In genomic region chr19:55947532-55947931, GRCh38 we compare ENCODE assay signal across 29 cellular contexts. TPM values are rescaled to one million over a fixed set of nuclear protein-coding genes. Genes with fewer than 3 reads are reported as not detected.
DNase-seq lines count a peak whose midpoint lies in the region.
"Had no signal": no experiment of that assay in that cellular context is flagged by ENCODE, and none has a peak within 500 bp of the region (broad histone marks: within the 10 kb centered on the region; RNA-seq: fewer than 3 reads in every experiment).

Gene NLRP8 (plus strand): TSS chr19:55947832.

- peaks cover 32% of the 10 kb centered on the region for H3K9me3 ChIP-seq in iPS-18c (ENCODE audit: control insufficient read depth, insufficient read depth, low read length)
- H3K9me3 ChIP-seq: BE2C had no signal

- H3K4me1 Mint-ChIP-seq in activated CD4-positive, alpha-beta memory T cell treated with anti-CD3 and anti-CD28 coated beads, Interleukin-2, amount 10 ng/mL, durations not matched to agents 7 days and 5 days, result no peaks in the 10 kb centered on the region
- H3K4me1 Mint-ChIP-seq: B cell; CD14-positive monocyte; CD4-positive, alpha-beta memory T cell; CD4-positive, CD25-positive, alpha-beta regulatory T cell; CD8-positive, alpha-beta memory T cell had no signal

- H3K27ac Mint-ChIP-seq in activated CD4-positive, alpha-beta memory T cell treated with anti-CD3 and anti-CD28 coated beads, Interleukin-2, amount 10 ng/mL, durations not matched to agents 7 days and 5 days, result no peak within 1 kb of the TSS
- H3K27ac Mint-ChIP-seq: B cell; CD14-positive monocyte; CD4-positive, alpha-beta memory T cell; CD4-positive, alpha-beta T cell; CD4-positive, CD25-positive, alpha-beta regulatory T cell; CD8-positive, alpha-beta memory T cell; CD8-positive, alpha-beta T cell had no signal

- DNase-seq in activated CD4-positive, alpha-beta memory T cell treated with anti-CD3 and anti-CD28 coated beads, Interleukin-2, amount 10 ng/mL, durations not matched to agents 7 days and 5 days, result no peak
- DNase-seq: 8988T; ACHN; AML-193; BE2C; C1 segment of cervical spinal cord; Caco-2; Calu3; CD4-positive, alpha-beta memory T cell; CD4-positive, alpha-beta T cell; CD4-positive, CD25-positive, alpha-beta regulatory T cell; CD8-positive, alpha-beta memory T cell; CD8-positive, alpha-beta T cell; COR-L47; DMS 273 treated with DMSO at 0.1 percent for 48 hours; DMS153; DMS53; DMS79; DMS79 treated with DMSO at 0.1 percent for 48 hours; DND-41; EL had no signal

- H3K9me3 Mint-ChIP-seq in activated CD4-positive, alpha-beta memory T cell treated with anti-CD3 and anti-CD28 coated beads, Interleukin-2, amount 10 ng/mL, durations not matched to agents 7 days and 5 days, result peaks cover 17% of the 10 kb centered on the region

- H3K4me3 Mint-ChIP-seq in activated CD4-positive, alpha-beta memory T cell treated with anti-CD3 and anti-CD28 coated beads, Interleukin-2, amount 10 ng/mL, durations not matched to agents 7 days and 5 days, result no peak within 1 kb of the TSS
- H3K4me3 Mint-ChIP-seq: B cell; CD14-positive monocyte; CD4-positive, alpha-beta memory T cell; CD4-positive, alpha-beta T cell; CD4-positive, CD25-positive, alpha-beta regulatory T cell; CD8-positive, alpha-beta memory T cell; CD8-positive, alpha-beta T cell had no signal

- CTCF ChIA-PET in activated CD4-positive, alpha-beta memory T cell treated with anti-CD3 and anti-CD28 coated beads, Interleukin-2, amount 10 ng/mL, durations not matched to agents 7 days and 5 days (lab: Charles Lee), result no interaction called here

- peak within 1 kb of the TSS; percentile 1; the same call in 1 of the 2 replicates for H3K4me3 ChIP-seq in iPS-18c (ENCODE audit: insufficient read depth, low read depth, low read length)
- H3K4me3 ChIP-seq: A549; BLaER1; BLaER1 treated with 17β-estradiol and CSF1 and Interleukin-3, amounts not matched to agents 10 nM and 100 nM had no signal

- POLR2A ChIA-PET in activated CD4-positive, alpha-beta memory T cell treated with anti-CD3 and anti-CD28 coated beads, Interleukin-2, amount 10 ng/mL, durations not matched to agents 7 days and 5 days (lab: Charles Lee), result no interaction called here

- no peaks in the 10 kb centered on the region for H3K36me3 Mint-ChIP-seq in activated CD4-positive, alpha-beta memory T cell treated with anti-CD3 and anti-CD28 coated beads, Interleukin-2, amount 10 ng/mL, durations not matched to agents 7 days and 5 days (ENCODE audit: low read depth)
- H3K36me3 Mint-ChIP-seq: CD14-positive monocyte; CD4-positive, alpha-beta memory T cell; CD4-positive, CD25-positive, alpha-beta regulatory T cell; CD8-positive, alpha-beta memory T cell; CD8-positive, alpha-beta T cell had no signal

- no peaks in the 10 kb centered on the region for H3K27me3 Mint-ChIP-seq in activated CD4-positive, alpha-beta memory T cell treated with anti-CD3 and anti-CD28 coated beads, Interleukin-2, amount 10 ng/mL, durations not matched to agents 7 days and 5 days
- H3K27me3 Mint-ChIP-seq: B cell; CD4-positive, alpha-beta T cell; CD4-positive, CD25-positive, alpha-beta regulatory T cell had no signal

RNA-seq across cellular contexts. Expression of gene NLRP8, which starts in this region (rescaled TPM):
- total RNA-seq in activated CD4-positive, alpha-beta memory T cell treated with anti-CD3 and anti-CD28 coated beads, Interleukin-2, amount 10 ng/mL, durations not matched to agents 7 days and 5 days, result not detected
- total RNA-seq: A172; A673; B cell; Caco-2; Calu3; CD4-positive, alpha-beta memory T cell; CD4-positive, alpha-beta T cell; CD4-positive, CD25-positive, alpha-beta regulatory T cell; CD8-positive, alpha-beta memory T cell; CD8-positive, alpha-beta T cell had no signal
